ENCODE assay signal across 8 cellular contexts in the genomic region with DNA sequence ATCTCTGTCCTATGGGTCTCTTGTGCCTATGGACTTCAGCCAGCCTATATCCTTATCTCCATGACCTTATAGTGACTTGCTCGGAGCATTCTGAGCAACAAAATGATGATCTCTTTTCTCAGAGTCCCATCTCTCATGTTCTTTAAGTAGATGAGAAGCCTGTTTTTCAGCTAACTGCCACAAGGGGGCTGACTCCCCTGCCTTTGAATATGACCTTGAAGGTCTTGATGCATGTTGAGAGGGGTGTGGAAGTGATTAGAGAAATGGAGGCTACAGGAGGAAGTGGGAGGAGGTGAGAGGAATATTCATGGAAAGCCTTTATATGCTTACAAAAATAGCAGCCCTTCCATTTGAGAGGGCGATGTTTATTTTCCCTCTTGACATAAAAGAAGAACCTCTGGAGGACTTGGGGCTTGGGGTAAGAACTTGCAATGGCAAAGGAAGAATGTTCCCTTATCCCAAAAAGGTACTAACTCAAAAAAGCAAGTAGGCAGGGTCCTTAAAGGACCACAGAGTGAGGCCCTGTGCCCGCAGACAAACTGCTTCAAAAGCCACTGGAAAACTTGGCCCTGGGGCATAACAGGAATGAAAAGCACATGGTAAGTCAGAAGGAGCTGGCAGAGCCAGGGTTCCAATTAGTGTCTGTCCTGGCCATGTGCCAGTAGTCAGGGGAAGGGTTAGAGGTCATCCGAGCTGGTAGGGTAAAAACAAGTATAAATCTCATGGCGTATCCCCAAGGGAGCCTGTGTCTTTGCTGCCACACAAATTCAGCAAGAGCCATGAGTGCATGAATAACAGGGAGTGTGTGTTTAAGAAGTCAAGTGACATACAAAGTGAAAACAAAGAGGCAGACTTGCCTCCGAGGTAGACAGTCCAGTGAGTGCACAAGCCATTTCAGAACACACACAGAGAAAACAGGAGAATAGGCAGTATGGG. TPM values are rescaled to one million over a fixed set of nuclear protein-coding genes. Genes with fewer than 3 reads are reported as not detected.
DNase-seq lines count a peak whose midpoint lies in the region; ATAC-seq and TF ChIP-seq lines count a peak whose summit lies in the region.

No MANE protein-coding gene starts in this region.

- peaks cover 54 to 63% of the 10 kb centered on the region in 2 donors for H3K36me3 Mint-ChIP-seq in CD4-positive, alpha-beta memory T cell
- peaks cover 90% of the 10 kb centered on the region for H3K36me3 Mint-ChIP-seq in activated T-cell treated with anti-CD3 and anti-CD28 coated beads, Interleukin-2, amount 50 U/mL, for 24 hours (ENCODE audit: low read depth)

- H3K9me3 Mint-ChIP-seq in CD4-positive, alpha-beta memory T cell, result no peaks in the 10 kb centered on the region
- peaks cover 20% of the 10 kb centered on the region for H3K9me3 Mint-ChIP-seq in activated T-cell treated with anti-CD3 and anti-CD28 coated beads, Interleukin-2, amount 50 U/mL, for 24 hours

- peak overlapping the region; percentile 38 for H3K27ac ChIP-seq in CD4-positive, alpha-beta memory T cell (ENCODE audit: low read depth, low read length)
- H3K27ac ChIP-seq in thyroid gland, result peak overlapping the region; percentile 90 to 95 (median 90)

- no peak for ATAC-seq in HG03354 (IDR thresholded peaks at IDR 0.05; ENCODE audit: poor library complexity, severe bottlenecking, unreplicated experiment)

- POLR2A ChIA-PET in CD4-positive, alpha-beta memory T cell (lab: Charles Lee; ENCODE audit: partially characterized antibody), result interaction anchor here (0.7 to 5.2 kb wide), 9 partner anchors 9 to 78 kb away, joined by 4 to 29 read pairs (median 5); no protein-coding TSS in a partner anchor

- H3K36me3 ChIP-seq in CD4-positive, alpha-beta memory T cell (ENCODE audit: insufficient read depth, low read length), result peaks cover 15% of the 10 kb centered on the region
- no peaks in the 10 kb centered on the region for H3K36me3 ChIP-seq in thyroid gland

- peak overlapping the region; percentile 61 to 93 (median 87) for H3K27ac Mint-ChIP-seq in CD4-positive, alpha-beta memory T cell
- H3K27ac Mint-ChIP-seq in activated T-cell treated with anti-CD3 and anti-CD28 coated beads, Interleukin-2, amount 50 U/mL, for 24 hours, result peak overlapping the region; percentile 90

- no peaks in the 10 kb centered on the region for H3K27me3 ChIP-seq in CD4-positive, alpha-beta memory T cell (ENCODE audit: insufficient read depth, low read length)
- H3K27me3 ChIP-seq in thyroid gland, result no peaks in the 10 kb centered on the region

- DNase-seq in CD4-positive, alpha-beta memory T cell, result peak; percentile 50 to 72 (median 62)
- DNase-seq in Kasumi-1 (lab: John Stamatoyannopoulos, UW) (peak; percentile 1 to 9), fibroblast of the aortic adventitia (ENCODE audit: low read depth) (peak; percentile 11), thyroid gland (peak; percentile 63 to 68), occipital lobe (lab: John Stamatoyannopoulos, UW) (no peak), NCI-H1436 treated with DMSO at 0.1 percent for 48 hours (lab: John Stamatoyannopoulos, UW) (no peak)
- no peak for DNase-seq in activated T-cell treated with anti-CD3 and anti-CD28 coated beads, Interleukin-2, amount 50 U/mL, for 24 hours

- intact Hi-C loops in CD4-positive, alpha-beta memory T cell (cut with micrococcal nuclease), result loop anchor here (1.0 to 2.0 kb wide), 3 partner anchors 16 to 29 kb away; no protein-coding TSS in a partner anchor
- intact Hi-C loops in thyroid gland (cut with DNase I), result no loop called here

- H3K4me1 Mint-ChIP-seq in CD4-positive, alpha-beta memory T cell, result peaks cover 62 to 95% (median 76%) of the 10 kb centered on the region in 4 donors
- H3K4me1 Mint-ChIP-seq in activated T-cell treated with anti-CD3 and anti-CD28 coated beads, Interleukin-2, amount 50 U/mL, for 24 hours (ENCODE audit: low read depth), result peaks cover 79% of the 10 kb centered on the region

- H3K27me3 Mint-ChIP-seq in CD4-positive, alpha-beta memory T cell, result no peaks in the 10 kb centered on the region
- no peaks in the 10 kb centered on the region for H3K27me3 Mint-ChIP-seq in activated T-cell treated with anti-CD3 and anti-CD28 coated beads, Interleukin-2, amount 50 U/mL, for 24 hours

- no peak overlapping the region for H3K4me3 ChIP-seq in CD4-positive, alpha-beta memory T cell (ENCODE audit: low read length in 2 of 2)
- H3K4me3 ChIP-seq in fibroblast of the aortic adventitia (ENCODE audit: low read depth, low read length) (no peak overlapping the region), thyroid gland (replicated peaks in 1 of 3) (no peak overlapping the region)

- H3K4me3 Mint-ChIP-seq in CD4-positive, alpha-beta memory T cell, result peak overlapping the region in 7 of 8 donors; percentile 8 to 78 (median 43)
- H3K4me3 Mint-ChIP-seq in activated T-cell treated with anti-CD3 and anti-CD28 coated beads, Interleukin-2, amount 50 U/mL, for 24 hours, result no peak overlapping the region

- no peaks in the 10 kb centered on the region for H3K9me3 ChIP-seq in CD4-positive, alpha-beta memory T cell (ENCODE audit: control insufficient read depth in 1 of 2, low read length in 2 of 2)
- no peaks in the 10 kb centered on the region for H3K9me3 ChIP-seq in thyroid gland

- TF ChIP-seq POLR2A in thyroid gland (IDR thresholded peaks at IDR 0.05), result peak in 1 of 2 donors; percentile 46

- CTCF ChIA-PET in CD4-positive, alpha-beta memory T cell (lab: Charles Lee; ENCODE audit: partially characterized antibody), result interaction anchor here (1.1 to 4.6 kb wide), 8 partner anchors 12 to 38 kb away, joined by 3 to 37 read pairs (median 5); no protein-coding TSS in a partner anchor

- H3K4me1 ChIP-seq in CD4-positive, alpha-beta memory T cell (ENCODE audit: insufficient read depth, low read length), result peaks cover 87% of the 10 kb centered on the region
- peaks cover 9 to 20% of the 10 kb centered on the region in 2 donors for H3K4me1 ChIP-seq in thyroid gland

- TF ChIP-seq CTCF in fibroblast of the aortic adventitia (IDR thresholded peaks at IDR 0.05; ENCODE audit: insufficient read depth, low read length), result peak; percentile 52
- TF ChIP-seq CTCF in thyroid gland (IDR thresholded peaks at IDR 0.05), result peak in 5 of 6 experiments; percentile 32 to 64 (median 52)

- WGBS in thyroid gland, 2 donors, result 39 to 44% methylated on average over 6 of the region's 6 CpGs

RNA-seq across cellular contexts. Expression of gene FGD3, which starts 39.1 kb away (rescaled TPM):
- total RNA-seq in CD4-positive, alpha-beta memory T cell, result 100 to 1,000 TPM; 256 to 272 TPM
- 100 to 1,000 TPM in 1 of 2 donors, 10 to 100 TPM in 1; 52.7 to 146 TPM for polyA plus RNA-seq in CD4-positive, alpha-beta memory T cell
- total RNA-seq in fibroblast of the aortic adventitia (ENCODE audit: low replicate concordance) (not detected in 2 replicates), thyroid gland (1 to 10 TPM; 5.2 to 6.6 (median 5.6) TPM), occipital lobe (14.2 TPM)

Comparison
In these comparisons a context has a peak if more than half of its experiments do, and no peak if none do; other contexts are left out.
1. DNase-seq: peak in CD4-positive, alpha-beta memory T cell (5 of 5), Kasumi-1 (2 of 2), fibroblast of the aortic adventitia (single experiment) and thyroid gland (2 of 2); none in activated T-cell treated with anti-CD3 and anti-CD28 coated beads, Interleukin-2, amount 50 U/mL, for 24 hours (single experiment), occipital lobe (single experiment) and NCI-H1436 treated with DMSO at 0.1 percent for 48 hours (single experiment).
2. RNA of gene FGD3, which starts 39.1 kb away (total RNA-seq): 256 to 272 TPM in CD4-positive, alpha-beta memory T cell; 14.2 TPM in occipital lobe (single experiment), 5.2 to 6.6 TPM in thyroid gland and not detected in fibroblast of the aortic adventitia; every median in the first group is over 10 times any median in the second.